ENCODE assay signal across 9 cellular contexts in the genomic region with DNA sequence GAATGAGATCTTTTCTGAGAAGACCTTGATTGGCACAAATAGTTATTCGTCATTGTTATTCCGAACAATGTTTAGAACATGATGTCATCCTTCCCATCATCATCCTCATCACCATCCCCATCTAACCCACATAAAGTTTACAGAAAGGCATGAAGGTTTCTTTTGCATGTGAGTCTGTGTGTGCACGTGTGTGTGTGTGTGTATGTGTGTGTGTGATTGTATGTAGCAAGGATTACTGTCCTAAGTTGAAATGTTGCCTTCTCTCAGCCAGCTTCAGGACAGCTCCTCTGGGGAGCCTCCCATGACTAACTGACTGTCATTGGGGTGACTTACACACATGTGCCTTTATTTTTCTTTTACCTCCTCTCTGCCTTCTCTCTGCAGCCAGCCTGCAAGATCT.
A peak's percentile ranks its signal among the peaks of the same experiment; 100 is the strongest.
DNase-seq lines count a peak whose midpoint lies in the region; ATAC-seq and TF ChIP-seq lines count a peak whose summit lies in the region.
"Had no signal": no experiment of that assay in that cellular context is flagged by ENCODE, and none has a peak within 500 bp of the region (broad histone marks: within the 10 kb centered on the region; RNA-seq: fewer than 3 reads in every experiment).

No MANE protein-coding gene starts in this region.

- no peak overlapping the region for H3K27ac ChIP-seq in tibial nerve
- H3K27ac ChIP-seq: right atrium auricular region had no signal

- H3K36me3 ChIP-seq in tibial nerve: no peaks in the 10 kb centered on the region
- H3K36me3 ChIP-seq: right atrium auricular region had no signal

- H3K27me3 ChIP-seq in tibial nerve: no peaks in the 10 kb centered on the region
- H3K27me3 ChIP-seq: right atrium auricular region had no signal

- DNase-seq in EH (ENCODE audit: low read depth) (peak; percentile 21), LHCN-M2 (ENCODE audit: low read depth) (peak; percentile 56), astrocyte of the spinal cord (ENCODE audit: low read depth, low spot score) (peak; percentile 17), myocyte (ENCODE audit: low read depth) (peak; percentile 4), COLO668 (lab: John Stamatoyannopoulos, UW; ENCODE audit: unreplicated experiment) (no peak), tibial nerve (ENCODE audit: low spot score in 2 of 2) (no peak)
- DNase-seq: NCI-H1694 treated with DMSO at 0.1 percent for 48 hours had no signal

- no peak overlapping the region for H3K4me3 ChIP-seq in astrocyte of the spinal cord (ENCODE audit: low read depth, low read length)
- no peak overlapping the region for H3K4me3 ChIP-seq in tibial nerve
- H3K4me3 ChIP-seq: right atrium auricular region had no signal

- H3K9me3 ChIP-seq in tibial nerve: no peaks in the 10 kb centered on the region
- H3K9me3 ChIP-seq: right atrium auricular region had no signal

- H3K4me1 ChIP-seq in tibial nerve: peaks cover 0 to 7% (median 0%) of the 10 kb centered on the region in 4 donors
- H3K4me1 ChIP-seq: right atrium auricular region had no signal

- TF ChIP-seq CTCF in astrocyte of the spinal cord (IDR thresholded peaks at IDR 0.05; ENCODE audit: low read depth, low read length): no peak
- no peak for TF ChIP-seq CTCF in tibial nerve (IDR thresholded peaks at IDR 0.05)

- in situ Hi-C loops in astrocyte of the spinal cord (cut with HindIII; ENCODE audit: low sequenced_read_pairs): no loop called here

- 74 to 87% methylated on average over 3 of the region's 3 CpGs for WGBS in tibial nerve, 2 donors

- TF ChIP-seq EP300 in tibial nerve (IDR thresholded peaks at IDR 0.05): no peak

- no peak for TF ChIP-seq POLR2A in tibial nerve (IDR thresholded peaks at IDR 0.05)

- ATAC-seq in HG03432 (IDR thresholded peaks at IDR 0.05; ENCODE audit: unreplicated experiment): no peak

Comparison
In these comparisons a context has a peak if more than half of its experiments do, and no peak if none do; other contexts are left out.
1. DNase-seq: peak in EH (single experiment), LHCN-M2 (single experiment), astrocyte of the spinal cord (single experiment) and myocyte (single experiment); none in COLO668 (single experiment) and tibial nerve (0 of 2).